In the genomic region with DNA sequence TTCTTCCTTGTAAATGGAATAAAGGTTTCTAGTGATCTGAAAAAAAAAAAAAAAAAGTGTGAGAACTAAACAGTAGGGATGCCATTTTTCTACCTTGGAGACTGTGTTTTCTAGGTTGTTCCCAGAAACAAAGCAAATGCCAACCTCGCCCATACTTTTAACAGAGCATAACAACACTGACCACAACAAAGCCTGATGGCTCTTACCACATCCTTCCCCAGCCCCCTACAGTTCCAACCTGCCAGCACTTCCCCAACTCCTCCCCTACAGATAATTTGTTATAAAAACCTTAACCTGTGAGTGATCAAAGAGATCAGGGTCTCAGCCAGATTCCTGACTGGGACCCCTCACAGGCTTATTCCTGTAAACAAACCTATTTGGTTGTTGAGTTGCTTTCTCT, we compare ENCODE assay signal across 20 cellular contexts.
DNase-seq lines count a peak whose midpoint lies in the region; ATAC-seq and TF ChIP-seq lines count a peak whose summit lies in the region.
"Had no signal": no experiment of that assay in that cellular context is flagged by ENCODE, and none has a peak within 500 bp of the region (broad histone marks: within the 10 kb centered on the region; RNA-seq: fewer than 3 reads in every experiment).

No MANE protein-coding gene starts in this region.

- peak overlapping the region; percentile 20 for H3K27ac Mint-ChIP-seq in activated naive CD4-positive, alpha-beta T cell treated with anti-CD3 and anti-CD28 coated beads, Interleukin-2, amount 10 ng/mL, durations not matched to agents 7 days and 5 days
- H3K27ac Mint-ChIP-seq in activated naive CD4-positive, alpha-beta T cell treated with anti-CD3 and anti-CD28 coated beads, Interleukin-2, amount 50 U/mL, for 72 hours, result no peak overlapping the region
- H3K27ac Mint-ChIP-seq: stimulated activated naive CD8-positive, alpha-beta T cell treated with anti-CD3 and anti-CD28 coated beads, Interleukin-15, Interleukin-2, amounts not matched to agents 100 ng/mL and 50 ng/mL, for 24 hours had no signal

- ATAC-seq in activated naive CD4-positive, alpha-beta T cell treated with anti-CD3 and anti-CD28 coated beads, Interleukin-2, amount 50 U/mL, for 72 hours, result no peak
- no peak for ATAC-seq in HG02885 (IDR thresholded peaks at IDR 0.05; ENCODE audit: poor library complexity, unreplicated experiment)
- no peak for ATAC-seq in HG02623 (IDR thresholded peaks at IDR 0.05; ENCODE audit: unreplicated experiment)
- ATAC-seq: heart left ventricle had no signal

- no peaks in the 10 kb centered on the region for H4K20me1 ChIP-seq in KMS-11 (ENCODE audit: insufficient read depth)

- no peak overlapping the region for H3K4me3 ChIP-seq in KMS-11 (IDR thresholded peaks at IDR 0.05; ENCODE audit: insufficient read depth, low read depth, low read length)
- H3K4me3 ChIP-seq: coronary artery, HAP-1, heart left ventricle, left ventricle myocardium inferior, prostate gland, transverse colon had no signal

- no peaks in the 10 kb centered on the region for H3K27me3 ChIP-seq in KMS-11 (ENCODE audit: insufficient read depth, low read depth)
- H3K27me3 ChIP-seq: heart left ventricle, transverse colon had no signal

- H3K27ac ChIP-seq in KMS-11, result no peak overlapping the region
- H3K27ac ChIP-seq: coronary artery, heart left ventricle, left ventricle myocardium inferior, prostate gland, transverse colon had no signal

- no peak overlapping the region for H3K9ac ChIP-seq in KMS-11

- peaks cover 21% of the 10 kb centered on the region for H3K4me1 ChIP-seq in KMS-11 (ENCODE audit: low read depth, poor library complexity, severe bottlenecking)
- H3K4me1 ChIP-seq: HAP-1, heart left ventricle, left ventricle myocardium inferior, prostate gland, transverse colon had no signal

- peaks cover 20% of the 10 kb centered on the region for H3K9me3 Mint-ChIP-seq in activated naive CD4-positive, alpha-beta T cell treated with anti-CD3 and anti-CD28 coated beads, Interleukin-2, amount 10 ng/mL, durations not matched to agents 7 days and 5 days
- H3K9me3 Mint-ChIP-seq in activated naive CD4-positive, alpha-beta T cell treated with anti-CD3 and anti-CD28 coated beads, Interleukin-2, amount 50 U/mL, for 72 hours, result peaks cover 5 to 6% of the 10 kb centered on the region in 2 donors
- H3K9me3 Mint-ChIP-seq: stimulated activated naive CD8-positive, alpha-beta T cell treated with anti-CD3 and anti-CD28 coated beads, Interleukin-15, Interleukin-2, amounts not matched to agents 100 ng/mL and 50 ng/mL, for 24 hours had no signal

- no peaks in the 10 kb centered on the region for H3K79me2 ChIP-seq in KMS-11 (ENCODE audit: insufficient read depth, low read depth)

- H3K4me1 Mint-ChIP-seq in activated naive CD4-positive, alpha-beta T cell treated with anti-CD3 and anti-CD28 coated beads, Interleukin-2, amount 10 ng/mL, durations not matched to agents 7 days and 5 days, result peaks cover 24% of the 10 kb centered on the region

- CTCF ChIA-PET in activated naive CD4-positive, alpha-beta T cell treated with anti-CD3 and anti-CD28 coated beads, Interleukin-2, amount 10 ng/mL, durations not matched to agents 7 days and 5 days (lab: Charles Lee), result no interaction called here

- no peaks in the 10 kb centered on the region for H3K27me3 Mint-ChIP-seq in activated naive CD4-positive, alpha-beta T cell treated with anti-CD3 and anti-CD28 coated beads, Interleukin-2, amount 10 ng/mL, durations not matched to agents 7 days and 5 days
- H3K27me3 Mint-ChIP-seq: stimulated activated naive CD8-positive, alpha-beta T cell treated with anti-CD3 and anti-CD28 coated beads, Interleukin-15, Interleukin-2, amounts not matched to agents 100 ng/mL and 50 ng/mL, for 24 hours had no signal

- DNase-seq in activated naive CD4-positive, alpha-beta T cell treated with anti-CD3 and anti-CD28 coated beads, Interleukin-2, amount 10 ng/mL, durations not matched to agents 7 days and 5 days, result peak; percentile 56
- DNase-seq in activated naive CD4-positive, alpha-beta T cell treated with anti-CD3 and anti-CD28 coated beads, Interleukin-2, amount 50 U/mL, for 72 hours (ENCODE audit: low spot score in 2 of 2), result no peak
- DNase-seq in T-helper 22 cell (ENCODE audit: low read depth) (peak; percentile 10), renal cortical epithelial cell (ENCODE audit: low read depth) (peak; percentile 14), activated T-cell treated with anti-CD3 and anti-CD28 coated beads for 4 hours (no peak)
- DNase-seq: activated CD4-positive, alpha-beta T cell treated with anti-CD3 and anti-CD28 coated beads, Interleukin-2, amount 50 U/mL, for 4 hours; activated T-cell treated with anti-CD3 and anti-CD28 coated beads, Interleukin-2, amount 50 U/mL, for 48 hours; heart left ventricle; Kasumi-1; left ventricle myocardium inferior; NCI-H1417; NCI-H510A treated with DMSO at 0.1 percent for 48 hours; transverse colon had no signal

- H3K36me3 ChIP-seq in KMS-11 (ENCODE audit: insufficient read depth), result no peaks in the 10 kb centered on the region
- H3K36me3 ChIP-seq: HAP-1, heart left ventricle, left ventricle myocardium inferior, prostate gland, transverse colon had no signal

- H3K36me3 Mint-ChIP-seq in activated naive CD4-positive, alpha-beta T cell treated with anti-CD3 and anti-CD28 coated beads, Interleukin-2, amount 10 ng/mL, durations not matched to agents 7 days and 5 days, result peaks cover 7% of the 10 kb centered on the region
- peaks cover 8 to 13% of the 10 kb centered on the region in 2 donors for H3K36me3 Mint-ChIP-seq in activated naive CD4-positive, alpha-beta T cell treated with anti-CD3 and anti-CD28 coated beads, Interleukin-2, amount 50 U/mL, for 72 hours

- H3K4me2 ChIP-seq in KMS-11, result peak overlapping the region; percentile 45

- H3K4me3 Mint-ChIP-seq in activated naive CD4-positive, alpha-beta T cell treated with anti-CD3 and anti-CD28 coated beads, Interleukin-2, amount 10 ng/mL, durations not matched to agents 7 days and 5 days, result no peak overlapping the region
- H3K4me3 Mint-ChIP-seq: stimulated activated naive CD8-positive, alpha-beta T cell treated with anti-CD3 and anti-CD28 coated beads, Interleukin-15, Interleukin-2, amounts not matched to agents 100 ng/mL and 50 ng/mL, for 24 hours had no signal

- peak overlapping the region; percentile 4 for H2AFZ ChIP-seq in KMS-11 (ENCODE audit: low read depth)

- TF ChIP-seq CTCF in KMS-11 (conservative IDR thresholded peaks at IDR 0.05; ENCODE audit: low read depth, low read length), result no peak

Comparison
In these comparisons a context has a peak if more than half of its experiments do, and no peak if none do; other contexts are left out.
1. DNase-seq: peak in activated naive CD4-positive, alpha-beta T cell treated with anti-CD3 and anti-CD28 coated beads, Interleukin-2, amount 10 ng/mL, durations not matched to agents 7 days and 5 days (single experiment), T-helper 22 cell (single experiment) and renal cortical epithelial cell (single experiment); none in activated naive CD4-positive, alpha-beta T cell treated with anti-CD3 and anti-CD28 coated beads, Interleukin-2, amount 50 U/mL, for 72 hours (0 of 2) and activated T-cell treated with anti-CD3 and anti-CD28 coated beads for 4 hours (single experiment).